ENCODE assay signal across 1 cellular context in genomic region chr12:120928864-120929652, GRCh38.
TF ChIP-seq lines count a peak whose summit lies in the region.

No MANE protein-coding gene starts in this region.

TF ChIP-seq in HCT116, 20 proteins besides CTCF, POLR2A, EP300 and RAD21 (continued from another document):
- TF ChIP-seq EZH2phosphoT487 (IDR thresholded peaks at IDR 0.05; ENCODE audit: borderline replicate concordance), result no peak
- TF ChIP-seq MAX (IDR thresholded peaks at IDR 0.05), result peak; percentile 70
- TF ChIP-seq YY1 (IDR thresholded peaks at IDR 0.05; ENCODE audit: extremely low read depth, insufficient replicate concordance, low read depth, low read length), result peak; percentile 75
- TF ChIP-seq JUND (IDR thresholded peaks at IDR 0.05), result peak; percentile 66
- TF ChIP-seq, protein P1, sequence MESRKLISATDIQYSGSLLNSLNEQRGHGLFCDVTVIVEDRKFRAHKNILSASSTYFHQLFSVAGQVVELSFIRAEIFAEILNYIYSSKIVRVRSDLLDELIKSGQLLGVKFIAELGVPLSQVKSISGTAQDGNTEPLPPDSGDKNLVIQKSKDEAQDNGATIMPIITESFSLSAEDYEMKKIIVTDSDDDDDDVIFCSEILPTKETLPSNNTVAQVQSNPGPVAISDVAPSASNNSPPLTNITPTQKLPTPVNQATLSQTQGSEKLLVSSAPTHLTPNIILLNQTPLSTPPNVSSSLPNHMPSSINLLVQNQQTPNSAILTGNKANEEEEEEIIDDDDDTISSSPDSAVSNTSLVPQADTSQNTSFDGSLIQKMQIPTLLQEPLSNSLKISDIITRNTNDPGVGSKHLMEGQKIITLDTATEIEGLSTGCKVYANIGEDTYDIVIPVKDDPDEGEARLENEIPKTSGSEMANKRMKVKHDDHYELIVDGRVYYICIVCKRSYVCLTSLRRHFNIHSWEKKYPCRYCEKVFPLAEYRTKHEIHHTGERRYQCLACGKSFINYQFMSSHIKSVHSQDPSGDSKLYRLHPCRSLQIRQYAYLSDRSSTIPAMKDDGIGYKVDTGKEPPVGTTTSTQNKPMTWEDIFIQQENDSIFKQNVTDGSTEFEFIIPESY (IDR thresholded peaks at IDR 0.05; ENCODE audit: extremely low read depth, insufficient replicate concordance, low read length), result peak; percentile 41
- TF ChIP-seq, protein P2, sequence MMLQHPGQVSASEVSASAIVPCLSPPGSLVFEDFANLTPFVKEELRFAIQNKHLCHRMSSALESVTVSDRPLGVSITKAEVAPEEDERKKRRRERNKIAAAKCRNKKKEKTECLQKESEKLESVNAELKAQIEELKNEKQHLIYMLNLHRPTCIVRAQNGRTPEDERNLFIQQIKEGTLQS (IDR thresholded peaks at IDR 0.05), result no peak
- peak; percentile 61 for TF ChIP-seq CEBPB (IDR thresholded peaks at IDR 0.05; ENCODE audit: low read depth)
- peak; percentile 84 for TF ChIP-seq POLR2AphosphoS5 (IDR thresholded peaks at IDR 0.05; ENCODE audit: low read depth, low read length)
- no peak for TF ChIP-seq TCF7L2 (IDR thresholded peaks at IDR 0.05; ENCODE audit: borderline replicate concordance, extremely low read depth, insufficient read depth, insufficient read length)
- TF ChIP-seq SIN3A (IDR thresholded peaks at IDR 0.05; ENCODE audit: low read depth), result peak; percentile 56; the same call in 1 of the 2 replicates
- TF ChIP-seq EGR1 (IDR thresholded peaks at IDR 0.05; ENCODE audit: low read depth), result peak; percentile 59; the same call in 1 of the 2 replicates
- no peak for TF ChIP-seq ELF1 (IDR thresholded peaks at IDR 0.05; ENCODE audit: borderline replicate concordance, low read depth)
- no peak for TF ChIP-seq EZH2 (IDR thresholded peaks at IDR 0.05)
- TF ChIP-seq SRF (IDR thresholded peaks at IDR 0.05; ENCODE audit: low read depth), result no peak
- TF ChIP-seq ZNF274 (IDR thresholded peaks at IDR 0.05; ENCODE audit: low read depth, low read length), result no peak
- 0 out of 2 replicates have a peak, but pooled peaks have one; percentile 43 for TF ChIP-seq FOSL1 (IDR thresholded peaks at IDR 0.05; ENCODE audit: low read depth)
- no peak for TF ChIP-seq ZFX (IDR thresholded peaks at IDR 0.05)
